In genomic region chr6:114376611-114377206, GRCh38 we compare ENCODE assay signal across 19 cellular contexts. TPM values are rescaled to one million over a fixed set of nuclear protein-coding genes. Genes with fewer than 3 reads are reported as not detected.
DNase-seq lines count a peak whose midpoint lies in the region; ATAC-seq and TF ChIP-seq lines count a peak whose summit lies in the region.
"Had no signal": no experiment of that assay in that cellular context is flagged by ENCODE, and none has a peak within 500 bp of the region (broad histone marks: within the 10 kb centered on the region; RNA-seq: fewer than 3 reads in every experiment).

No MANE protein-coding gene starts in this region.

- H3K9me3 Mint-ChIP-seq in immature natural killer cell: peaks cover 0 to 12% (median 3%) of the 10 kb centered on the region in 6 donors

- H3K4me3 Mint-ChIP-seq in immature natural killer cell: no peak overlapping the region

- H3K27me3 ChIP-seq in HUES48 (ENCODE audit: control insufficient read depth, insufficient read depth, low read length): no peaks in the 10 kb centered on the region
- no peaks in the 10 kb centered on the region for H3K27me3 ChIP-seq in hepatocyte
- no peaks in the 10 kb centered on the region for H3K27me3 ChIP-seq in right lobe of liver
- H3K27me3 ChIP-seq in smooth muscle cell (ENCODE audit: low read depth): no peaks in the 10 kb centered on the region
- no peaks in the 10 kb centered on the region for H3K27me3 ChIP-seq in BE2C
- no peaks in the 10 kb centered on the region for H3K27me3 ChIP-seq in psoas muscle (ENCODE audit: insufficient read depth in 3 of 3, low read length in 2 of 3)

- H3K4me1 Mint-ChIP-seq in immature natural killer cell: no peaks in the 10 kb centered on the region

- no peak for DNase-seq in hepatocyte (ENCODE audit: low spot score)
- DNase-seq in right lobe of liver: no peak
- DNase-seq in smooth muscle cell (lab: John Stamatoyannopoulos, UW; ENCODE audit: unreplicated experiment): no peak
- no peak for DNase-seq in immature natural killer cell
- no peak for DNase-seq in BE2C
- DNase-seq in psoas muscle: no peak
- DNase-seq: GF-D8, H7, NCI-H1417, NCI-H187 treated with DMSO at 0.1 percent for 48 hours, NCI-H446, OCI-M1, RPMI8226, SIG-M5 had no signal

- H3K4me3 ChIP-seq in HUES48 (ENCODE audit: low read depth, low read length): no peak overlapping the region
- H3K4me3 ChIP-seq in hepatocyte: no peak overlapping the region
- no peak overlapping the region for H3K4me3 ChIP-seq in right lobe of liver
- H3K4me3 ChIP-seq in smooth muscle cell: no peak overlapping the region
- H3K4me3 ChIP-seq in BE2C (ENCODE audit: low read depth, low read length): no peak overlapping the region
- no peak overlapping the region for H3K4me3 ChIP-seq in psoas muscle
- H3K4me3 ChIP-seq: K562 had no signal

- no peaks in the 10 kb centered on the region for H4K20me1 ChIP-seq in hepatocyte (ENCODE audit: insufficient read depth, poor library complexity, severe bottlenecking)
- H4K20me1 ChIP-seq in smooth muscle cell (ENCODE audit: low read depth): no peaks in the 10 kb centered on the region

- no peaks in the 10 kb centered on the region for H3K36me3 Mint-ChIP-seq in immature natural killer cell

- H3K36me3 ChIP-seq in HUES48 (ENCODE audit: control insufficient read depth, insufficient read depth, low read length) (no peaks in the 10 kb centered on the region), hepatocyte (replicated peaks; ENCODE audit: insufficient read depth, low read depth) (no peaks in the 10 kb centered on the region), right lobe of liver (no peaks in the 10 kb centered on the region), smooth muscle cell (ENCODE audit: low read depth) (no peaks in the 10 kb centered on the region), BE2C (no peaks in the 10 kb centered on the region; the same call in 1 of the 2 replicates), psoas muscle (ENCODE audit: insufficient read depth in 1 of 2, low read depth in 1 of 2) (no peaks in the 10 kb centered on the region)

- TF ChIP-seq POLR2A in right lobe of liver (IDR thresholded peaks at IDR 0.05): no peak

- intact Hi-C loops in right lobe of liver (cut with DNase I) (no loop called here), psoas muscle (cut with DNase I) (no loop called here)

- H3K79me2 ChIP-seq in hepatocyte (no peaks in the 10 kb centered on the region), smooth muscle cell (ENCODE audit: low read depth) (no peaks in the 10 kb centered on the region)

- H2AFZ ChIP-seq in hepatocyte: peak overlapping the region; percentile 36
- peak overlapping the region; percentile 5 for H2AFZ ChIP-seq in smooth muscle cell (ENCODE audit: low read depth)

- H3K9me3 ChIP-seq in HUES48 (ENCODE audit: control insufficient read depth, insufficient read depth, low read length): no peaks in the 10 kb centered on the region
- no peaks in the 10 kb centered on the region for H3K9me3 ChIP-seq in hepatocyte (ENCODE audit: low read depth)
- no peaks in the 10 kb centered on the region for H3K9me3 ChIP-seq in right lobe of liver
- no peaks in the 10 kb centered on the region for H3K9me3 ChIP-seq in smooth muscle cell (replicated peaks; ENCODE audit: low read depth)
- H3K9me3 ChIP-seq in BE2C: no peaks in the 10 kb centered on the region
- H3K9me3 ChIP-seq in psoas muscle: no peaks in the 10 kb centered on the region

- H3K9me2 ChIP-seq in hepatocyte (replicated peaks; ENCODE audit: insufficient read depth): no peaks in the 10 kb centered on the region

- WGBS in hepatocyte (ENCODE audit: low lambda C conversion rate, missing lambda C conversion rate): 49% methylated on average over 3 of the region's 3 CpGs
- 23% methylated on average over 3 of the region's 3 CpGs for WGBS in right lobe of liver (ENCODE audit: insufficient coverage, low coverage, low lambda C conversion rate, missing lambda C conversion rate)
- 75% methylated on average over 3 of the region's 3 CpGs for WGBS in smooth muscle cell (ENCODE audit: low lambda C conversion rate)
- WGBS in psoas muscle, 3 donors: 52 to 60% (median 60%) methylated on average over 3 of the region's 3 CpGs

- H3K27ac Mint-ChIP-seq in immature natural killer cell: no peak overlapping the region

- H3F3A ChIP-seq in smooth muscle cell (ENCODE audit: low read depth): no peaks in the 10 kb centered on the region

- no peak overlapping the region for H3K9ac ChIP-seq in HUES48 (ENCODE audit: low read depth, low read length)
- no peak overlapping the region for H3K9ac ChIP-seq in smooth muscle cell (ENCODE audit: low read depth)

- H3K27ac ChIP-seq in HUES48 (ENCODE audit: low read depth, low read length): peak overlapping the region; percentile 38
- H3K27ac ChIP-seq in hepatocyte: no peak overlapping the region
- H3K27ac ChIP-seq in right lobe of liver: no peak overlapping the region
- no peak overlapping the region for H3K27ac ChIP-seq in smooth muscle cell (ENCODE audit: low read depth)
- H3K27ac ChIP-seq in psoas muscle: no peak overlapping the region
- H3K27ac ChIP-seq: C4-2B had no signal

- H3K4me1 ChIP-seq in HUES48 (ENCODE audit: control insufficient read depth, insufficient read depth, low read length): peaks cover 33% of the 10 kb centered on the region
- H3K4me1 ChIP-seq in hepatocyte (ENCODE audit: insufficient read depth): peaks cover 4% of the 10 kb centered on the region
- H3K4me1 ChIP-seq in right lobe of liver: no peaks in the 10 kb centered on the region
- H3K4me1 ChIP-seq in smooth muscle cell (ENCODE audit: low read depth): no peaks in the 10 kb centered on the region
- no peaks in the 10 kb centered on the region for H3K4me1 ChIP-seq in BE2C
- H3K4me1 ChIP-seq in psoas muscle: no peaks in the 10 kb centered on the region

- ATAC-seq in right lobe of liver (peak in 3 of 4 donors; percentile 27 to 33 (median 28)), psoas muscle (no peak)
- ATAC-seq: K562 had no signal

- H3K27me3 Mint-ChIP-seq in immature natural killer cell (ENCODE audit: low read depth in 3 of 3): peaks cover 0 to 2% (median 1%) of the 10 kb centered on the region in 3 donors

- TF ChIP-seq CTCF in hepatocyte (IDR thresholded peaks at IDR 0.05; ENCODE audit: poor library complexity) (no peak), right lobe of liver (IDR thresholded peaks at IDR 0.05) (no peak), smooth muscle cell (IDR thresholded peaks at IDR 0.05; ENCODE audit: borderline replicate concordance, insufficient read depth, poor library complexity, severe bottlenecking) (no peak), BE2C (IDR thresholded peaks at IDR 0.05; ENCODE audit: low read depth, low read length) (no peak), psoas muscle (IDR thresholded peaks at IDR 0.05) (no peak)

- no peak overlapping the region for H3K4me2 ChIP-seq in hepatocyte
- no peak overlapping the region for H3K4me2 ChIP-seq in smooth muscle cell

RNA-seq across cellular contexts. Expression of gene HS3ST5, which starts 33.9 kb away (rescaled TPM):
- total RNA-seq in hepatocyte: 1.1 and 1.4 TPM in 2 replicates
- 0.38 and 0.73 TPM in 2 replicates for polyA plus RNA-seq in hepatocyte
- total RNA-seq in right lobe of liver: not detected
- total RNA-seq in smooth muscle cell: 0.18 TPM in 1 of 2 replicates, not detected in the other
- polyA plus RNA-seq in smooth muscle cell: 0.25 and 0.27 TPM in 2 replicates
- not detected for polyA plus RNA-seq in immature natural killer cell
- polyA plus RNA-seq in BE2C (2012; ENCODE audit: insufficient read depth, insufficient read length, low read depth): 14.4 TPM
- total RNA-seq in psoas muscle: 1 to 10 TPM in 1 of 4 donors, under 1 TPM in 3; 0.20 to 2.9 (median 0.53) TPM
- under 1 TPM; 0.01 to 0.34 (median 0.21) TPM for polyA plus RNA-seq in psoas muscle
- total RNA-seq: A673, Daoy, K562 had no signal
- polyA plus RNA-seq: K562 had no signal

Comparison
In these comparisons a context has a peak if more than half of its experiments do, and no peak if none do; other contexts are left out.
1. ATAC-seq: peak in right lobe of liver (3 of 4); none in psoas muscle (0 of 4).